8 cellular contexts compared by ENCODE assay signal in genomic region chr4:128810331-128810870, GRCh38. TPM values are rescaled to one million over a fixed set of nuclear protein-coding genes. Genes with fewer than 3 reads are reported as not detected.
DNase-seq lines count a peak whose midpoint lies in the region; ATAC-seq lines count a peak whose summit lies in the region.

No MANE protein-coding gene starts in this region.

- no peaks in the 10 kb centered on the region for H3K27me3 ChIP-seq in layer of hippocampus (ENCODE audit: control insufficient read depth, insufficient read depth, low read length)

- DNase-seq in COR-L47 (lab: John Stamatoyannopoulos, UW) (peak; percentile 29), HT-29 (ENCODE audit: low spot score) (peak; percentile 57), SKM-1 (lab: John Stamatoyannopoulos, UW; ENCODE audit: unreplicated experiment) (peak; percentile 30), caudate nucleus (lab: John Stamatoyannopoulos, UW) (peak in 17 of 61 donors; percentile 5 to 63 (median 24))
- DNase-seq in stimulated activated CD4-positive, alpha-beta T cell treated with anti-CD3 and anti-CD28 coated beads, Interleukin-4, amount 100 ng/mL, for 24 hours = peak; percentile 30

- no peak for ATAC-seq in GM21528 (IDR thresholded peaks at IDR 0.05; ENCODE audit: low FRiP score, unreplicated experiment)
- no peak for ATAC-seq in HG03378 (IDR thresholded peaks at IDR 0.05; ENCODE audit: unreplicated experiment)

- H3K27ac ChIP-seq in caudate nucleus (ENCODE audit: low read depth, low read length) (peak overlapping the region; percentile 92), layer of hippocampus (ENCODE audit: low read depth, low read length) (peak overlapping the region; percentile 84)

RNA-seq across cellular contexts. Expression of gene JADE1, which starts 0.9 kb away (rescaled TPM):
- 14.1 and 18.3 TPM in 2 replicates for total RNA-seq in HT-29 (2014; rRNA removed; shearing (Covaris generic))
